Comparison of ENCODE assay signal across 9 cellular contexts in the genomic region with DNA sequence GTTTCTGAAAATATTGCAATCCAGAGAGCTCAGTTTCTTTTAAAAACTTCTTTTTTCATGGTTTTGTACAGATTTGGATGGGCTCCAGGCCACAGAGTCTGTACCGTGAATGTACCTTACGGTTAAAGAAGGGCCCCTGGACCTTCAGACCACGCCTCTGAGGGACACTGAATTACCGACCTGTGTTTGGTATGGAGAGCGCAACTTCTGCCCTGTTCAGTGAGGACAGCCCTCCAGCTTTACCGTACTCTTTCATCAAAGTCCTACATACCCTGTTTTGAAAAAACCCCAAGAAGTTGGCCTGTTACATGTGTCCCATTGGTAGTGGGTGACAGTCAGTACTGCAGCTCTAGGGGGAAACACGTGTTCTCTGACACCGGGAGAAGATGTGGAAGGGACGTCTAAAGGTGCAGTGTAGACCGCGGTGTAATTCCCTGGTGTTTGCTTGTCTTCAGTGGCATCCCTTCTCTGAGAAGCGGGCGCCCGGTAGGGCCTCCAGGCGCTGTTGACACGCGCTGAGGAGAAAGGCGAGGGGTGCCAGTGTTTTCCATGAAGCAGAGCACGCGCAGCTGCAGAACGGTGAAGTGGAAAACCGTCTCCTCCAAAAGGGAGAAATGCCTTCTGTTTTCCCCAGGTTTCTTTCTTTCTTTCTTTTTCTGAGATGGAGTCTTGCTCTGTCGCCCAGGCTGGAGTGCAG. TPM values are rescaled to one million over a fixed set of nuclear protein-coding genes. Genes with fewer than 3 reads are reported as not detected.
DNase-seq lines count a peak whose midpoint lies in the region; ATAC-seq lines count a peak whose summit lies in the region.
"Had no signal": no experiment of that assay in that cellular context is flagged by ENCODE, and none has a peak within 500 bp of the region (broad histone marks: within the 10 kb centered on the region; RNA-seq: fewer than 3 reads in every experiment).

No MANE protein-coding gene starts in this region.

- peak overlapping the region; percentile 96 for H3K27ac Mint-ChIP-seq in stimulated activated naive CD8-positive, alpha-beta T cell treated with anti-CD3 and anti-CD28 coated beads, Interleukin-15, Interleukin-2, amounts not matched to agents 100 ng/mL and 50 ng/mL, for 24 hours
- H3K27ac Mint-ChIP-seq in activated naive CD8-positive, alpha-beta T cell: peak overlapping the region; percentile 100
- peak overlapping the region; percentile 65 for H3K27ac Mint-ChIP-seq in memory B cell

- no peaks in the 10 kb centered on the region for H3K9me3 Mint-ChIP-seq in stimulated activated naive CD8-positive, alpha-beta T cell treated with anti-CD3 and anti-CD28 coated beads, Interleukin-15, Interleukin-2, amounts not matched to agents 100 ng/mL and 50 ng/mL, for 24 hours
- H3K9me3 Mint-ChIP-seq in activated naive CD8-positive, alpha-beta T cell (ENCODE audit: low read depth): no peaks in the 10 kb centered on the region
- H3K9me3 Mint-ChIP-seq in memory B cell: peaks cover 2% of the 10 kb centered on the region

- H3K9ac ChIP-seq in mesendoderm (ENCODE audit: low read length): no peak overlapping the region

- DNase-seq in stimulated activated naive CD8-positive, alpha-beta T cell treated with anti-CD3 and anti-CD28 coated beads, Interleukin-15, Interleukin-2, amounts not matched to agents 100 U/mL and 50 U/mL, for 24 hours: no peak
- DNase-seq in memory B cell (ENCODE audit: low spot score in 2 of 2) (no peak), mesendoderm (no peak), mesenteric fat pad (ENCODE audit: low spot score) (no peak)
- DNase-seq in activated CD8-positive, alpha-beta memory T cell treated with anti-CD3 and anti-CD28 coated beads for 24 hours: no peak

- ATAC-seq in stimulated activated naive CD8-positive, alpha-beta T cell treated with anti-CD3 and anti-CD28 coated beads, Interleukin-15, Interleukin-2, amounts not matched to agents 100 U/mL and 50 U/mL, for 24 hours: no peak
- no peak for ATAC-seq in memory B cell (ENCODE audit: low read depth)
- no peak for ATAC-seq in HG02763 (IDR thresholded peaks at IDR 0.05; ENCODE audit: unreplicated experiment)

- H3K27me3 ChIP-seq in mesendoderm (ENCODE audit: insufficient read depth, low read length, poor library complexity): no peaks in the 10 kb centered on the region
- H3K27me3 ChIP-seq: ovary had no signal

- peak overlapping the region; percentile 75 for H3K4me3 Mint-ChIP-seq in stimulated activated naive CD8-positive, alpha-beta T cell treated with anti-CD3 and anti-CD28 coated beads, Interleukin-15, Interleukin-2, amounts not matched to agents 100 ng/mL and 50 ng/mL, for 24 hours
- H3K4me3 Mint-ChIP-seq in activated naive CD8-positive, alpha-beta T cell: peak overlapping the region; percentile 90
- peak overlapping the region; percentile 47 for H3K4me3 Mint-ChIP-seq in memory B cell

- no peak overlapping the region for H3K4me3 ChIP-seq in mesendoderm (ENCODE audit: low read length)
- H3K4me3 ChIP-seq: ovary had no signal

- no peak overlapping the region for H3K18ac ChIP-seq in mesendoderm (ENCODE audit: low read length)

- no CpG with 5 or more reads among the region's 23 CpGs for WGBS in mesendoderm (ENCODE audit: extremely low coverage, insufficient coverage, low lambda C conversion rate)

- peaks cover 39% of the 10 kb centered on the region for H3K36me3 Mint-ChIP-seq in stimulated activated naive CD8-positive, alpha-beta T cell treated with anti-CD3 and anti-CD28 coated beads, Interleukin-15, Interleukin-2, amounts not matched to agents 100 ng/mL and 50 ng/mL, for 24 hours (ENCODE audit: low read depth)
- H3K36me3 Mint-ChIP-seq in activated naive CD8-positive, alpha-beta T cell: peaks cover 19% of the 10 kb centered on the region
- H3K36me3 Mint-ChIP-seq in memory B cell: peaks cover 4% of the 10 kb centered on the region

- no peak overlapping the region for H2BK120ac ChIP-seq in mesendoderm (ENCODE audit: low read depth, low read length)

- peaks cover 95% of the 10 kb centered on the region for H3K4me1 Mint-ChIP-seq in stimulated activated naive CD8-positive, alpha-beta T cell treated with anti-CD3 and anti-CD28 coated beads, Interleukin-15, Interleukin-2, amounts not matched to agents 100 ng/mL and 50 ng/mL, for 24 hours (ENCODE audit: low read depth)
- peaks cover 82% of the 10 kb centered on the region for H3K4me1 Mint-ChIP-seq in activated naive CD8-positive, alpha-beta T cell (ENCODE audit: low read depth)
- peaks cover 54% of the 10 kb centered on the region for H3K4me1 Mint-ChIP-seq in memory B cell

- H4K8ac ChIP-seq in mesendoderm (ENCODE audit: low read depth, low read length): no peak overlapping the region

- peaks cover 81% of the 10 kb centered on the region for H3K79me2 ChIP-seq in mesendoderm (ENCODE audit: control insufficient read depth, insufficient read depth, low read length)

- no peaks in the 10 kb centered on the region for H3K36me3 ChIP-seq in mesendoderm (ENCODE audit: control insufficient read depth, insufficient read depth, low read length)
- H3K36me3 ChIP-seq: ovary had no signal

- H3K4me2 ChIP-seq in mesendoderm (ENCODE audit: low read length): no peak overlapping the region

- H2BK15ac ChIP-seq in mesendoderm (replicated peaks; ENCODE audit: low read depth): no peak overlapping the region

- no peak overlapping the region for H3K4ac ChIP-seq in mesendoderm (ENCODE audit: low read depth, low read length)

- H3K56ac ChIP-seq in mesendoderm (ENCODE audit: low read length): no peak overlapping the region

- H3K27ac ChIP-seq in mesendoderm (ENCODE audit: low read depth, low read length): no peak overlapping the region

- no peaks in the 10 kb centered on the region for H3K27me3 Mint-ChIP-seq in stimulated activated naive CD8-positive, alpha-beta T cell treated with anti-CD3 and anti-CD28 coated beads, Interleukin-15, Interleukin-2, amounts not matched to agents 100 ng/mL and 50 ng/mL, for 24 hours
- H3K27me3 Mint-ChIP-seq in activated naive CD8-positive, alpha-beta T cell: no peaks in the 10 kb centered on the region
- no peaks in the 10 kb centered on the region for H3K27me3 Mint-ChIP-seq in memory B cell

- H3K4me1 ChIP-seq in mesendoderm (ENCODE audit: control insufficient read depth, low read depth, low read length): peaks cover 17% of the 10 kb centered on the region

- H4K5ac ChIP-seq in mesendoderm (ENCODE audit: low read length): no peak overlapping the region

- H3K23ac ChIP-seq in mesendoderm (ENCODE audit: low read length): no peak overlapping the region

- no peak overlapping the region for H2AK5ac ChIP-seq in mesendoderm (ENCODE audit: low read length)

- H3K79me1 ChIP-seq in mesendoderm (ENCODE audit: low read length): peaks cover 14% of the 10 kb centered on the region

- H2BK5ac ChIP-seq in mesendoderm (ENCODE audit: low read length): no peak overlapping the region

RNA-seq across cellular contexts. Expression of gene PGS1, which starts 6.2 kb away (rescaled TPM):
- polyA plus RNA-seq in mesendoderm (2013, experiment 1 of 2): 24.0 TPM
- 23.5 TPM for polyA plus RNA-seq in mesendoderm (2013, experiment 2 of 2)
- 64.0 TPM for total RNA-seq in mesenteric fat pad

RNA-seq across cellular contexts. Expression of gene SOCS3, which starts 24.8 kb away (rescaled TPM):
- 11.2 TPM for polyA plus RNA-seq in mesendoderm (2013, experiment 1 of 2)
- 11.0 TPM for polyA plus RNA-seq in mesendoderm (2013, experiment 2 of 2)
- total RNA-seq in mesenteric fat pad: 491 TPM
